Comparison of ENCODE assay signal across 11 cellular contexts in the genomic region with DNA sequence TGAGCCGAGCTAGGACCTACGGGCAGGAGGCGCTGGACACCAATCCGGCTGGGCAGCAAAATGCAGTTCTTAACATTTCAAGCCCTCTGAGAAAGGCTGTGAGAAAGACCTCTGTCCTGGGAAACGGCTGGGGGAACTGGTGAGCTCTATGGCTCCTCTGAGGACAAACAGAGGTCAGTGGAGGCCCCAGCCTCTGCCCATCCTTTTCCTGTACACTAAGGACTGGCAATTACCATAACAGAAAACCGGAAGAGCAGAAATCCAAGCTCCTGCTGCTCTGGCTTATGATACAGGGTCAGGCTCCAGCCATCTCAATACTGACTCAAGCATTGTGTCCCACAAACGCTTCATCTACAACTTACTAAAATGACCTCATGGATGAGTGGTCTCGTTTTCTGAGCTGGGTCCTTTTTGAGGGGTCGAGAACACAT. TPM values are rescaled to one million over a fixed set of nuclear protein-coding genes. Genes with fewer than 3 reads are reported as not detected.
DNase-seq lines count a peak whose midpoint lies in the region; ATAC-seq and TF ChIP-seq lines count a peak whose summit lies in the region.
"Had no signal": no experiment of that assay in that cellular context is flagged by ENCODE, and none has a peak within 500 bp of the region (broad histone marks: within the 10 kb centered on the region; RNA-seq: fewer than 3 reads in every experiment).

No MANE protein-coding gene starts in this region.

- H3K27ac ChIP-seq in IMR-90 (ENCODE audit: insufficient read depth, low read length) (no peak overlapping the region), ovary (no peak overlapping the region), transverse colon (no peak overlapping the region)

- POLR2A ChIA-PET in Caco-2 (lab: Charles Lee), result interaction anchor here (0.7 kb wide), 1 partner anchor 50 kb away, joined by 4 read pairs; no protein-coding TSS in a partner anchor
- POLR2A ChIA-PET in IMR-90 (lab: Charles Lee; ENCODE audit: unreplicated experiment), result no interaction called here

- H3K9me3 Mint-ChIP-seq in Caco-2 (ENCODE audit: unreplicated experiment) (no peaks in the 10 kb centered on the region), natural killer cell (no peaks in the 10 kb centered on the region)
- H3K9me3 Mint-ChIP-seq: activated T-cell treated with anti-CD3 and anti-CD28 coated beads, Interleukin-2, amount 50 U/mL, for 4 hours had no signal

- H4K5ac ChIP-seq in IMR-90 (ENCODE audit: low read depth, low read length), result no peak overlapping the region

- H3K4me1 Mint-ChIP-seq in Caco-2 (ENCODE audit: low read depth, unreplicated experiment) (peaks cover 19% of the 10 kb centered on the region), natural killer cell (peaks cover 4 to 16% of the 10 kb centered on the region in 2 donors)

- TF ChIP-seq POLR2A in IMR-90 (IDR thresholded peaks at IDR 0.05; ENCODE audit: low read depth, low read length), result no peak
- TF ChIP-seq POLR2A in ovary (IDR thresholded peaks at IDR 0.05), result no peak
- no peak for TF ChIP-seq POLR2A in transverse colon (IDR thresholded peaks at IDR 0.05)

- H2AK9ac ChIP-seq in IMR-90 (replicated peaks; ENCODE audit: low read depth, low read length, poor library complexity), result no peak overlapping the region

- TF ChIP-seq CTCF in Caco-2 (IDR thresholded peaks at IDR 0.05; ENCODE audit: insufficient read depth in 1 of 2, low read depth in 1 of 2, low read length in 1 of 2, severe bottlenecking in 1 of 2, unreplicated experiment in 1 of 2) (no peak), IMR-90 (conservative IDR thresholded peaks at IDR 0.05; ENCODE audit: low read depth, low read length) (no peak), natural killer cell (IDR thresholded peaks at IDR 0.05) (no peak), ovary (IDR thresholded peaks at IDR 0.05) (no peak), transverse colon (IDR thresholded peaks at IDR 0.05) (no peak)

- no peak overlapping the region for H4K91ac ChIP-seq in IMR-90 (ENCODE audit: insufficient read depth, low read depth, low read length)

- no peak overlapping the region for H2BK5ac ChIP-seq in IMR-90 (ENCODE audit: low read depth, low read length, poor library complexity, severe bottlenecking)

- DNase-seq in Caco-2 (no peak), IMR-90 (peak; percentile 4), astrocyte of the hippocampus (ENCODE audit: low read depth, low spot score) (peak; percentile 26), natural killer cell (no peak), ovary (no peak), transverse colon (no peak)
- DNase-seq: activated T-cell treated with anti-CD3 and anti-CD28 coated beads, Interleukin-2, amount 50 U/mL, for 4 hours; DMS79; midbrain; spleen had no signal

- intact Hi-C loops in Caco-2 (cut with micrococcal nuclease; ENCODE audit: unreplicated experiment) (no loop called here), IMR-90 (cut with micrococcal nuclease) (no loop called here), natural killer cell (cut with micrococcal nuclease) (no loop called here), ovary (cut with DNase I) (no loop called here), transverse colon (cut with DNase I; ENCODE audit: low total_unique reads) (no loop called here)

- no peak overlapping the region for H3K4ac ChIP-seq in IMR-90 (ENCODE audit: low read depth, low read length)

- H3K36me3 Mint-ChIP-seq in Caco-2 (ENCODE audit: insufficient read depth, unreplicated experiment) (peaks cover 25% of the 10 kb centered on the region), natural killer cell (no peaks in the 10 kb centered on the region)

- H3K27me3 ChIP-seq in Caco-2 (replicated peaks; ENCODE audit: control insufficient read depth, insufficient read depth, low read length) (no peaks in the 10 kb centered on the region), IMR-90 (ENCODE audit: control insufficient read depth, insufficient read depth, low read length) (no peaks in the 10 kb centered on the region), ovary (no peaks in the 10 kb centered on the region), transverse colon (no peaks in the 10 kb centered on the region)
- H3K27me3 ChIP-seq: spleen had no signal

- CTCF ChIA-PET in Caco-2 (lab: Charles Lee), result interaction anchor here (0.7 kb wide), 1 partner anchor 37 kb away, joined by 3 read pairs; no protein-coding TSS in a partner anchor
- CTCF ChIA-PET in IMR-90 (lab: Yijun Ruan, JAX), result interaction anchor here (1.2 kb wide), 1 partner anchor 9 kb away, joined by 3 read pairs; no protein-coding TSS in a partner anchor

- no peaks in the 10 kb centered on the region; the same call in 1 of the 2 replicates for H3K36me3 ChIP-seq in Caco-2 (ENCODE audit: control insufficient read depth, insufficient read depth, low read length)
- H3K36me3 ChIP-seq in IMR-90 (ENCODE audit: control insufficient read depth, insufficient read depth, low read length), result peaks cover 2% of the 10 kb centered on the region; the same call in 1 of the 2 replicates
- H3K36me3 ChIP-seq in ovary, result no peaks in the 10 kb centered on the region
- H3K36me3 ChIP-seq in transverse colon, result no peaks in the 10 kb centered on the region

- H4K8ac ChIP-seq in IMR-90 (ENCODE audit: low read depth in 2 of 2, low read length in 2 of 2), result no peak overlapping the region

- H3K27me3 Mint-ChIP-seq in Caco-2 (ENCODE audit: insufficient read depth, unreplicated experiment) (peaks cover 5% of the 10 kb centered on the region), natural killer cell (ENCODE audit: low read depth in 2 of 2) (no peaks in the 10 kb centered on the region)

- TF ChIP-seq EP300 in ovary (IDR thresholded peaks at IDR 0.05), result no peak
- no peak for TF ChIP-seq EP300 in transverse colon (IDR thresholded peaks at IDR 0.05; ENCODE audit: low read depth)

- no peak overlapping the region for H3K56ac ChIP-seq in IMR-90 (ENCODE audit: extremely low read depth, insufficient read depth, low read length)

- H3K4me1 ChIP-seq in Caco-2, result peaks cover 7% of the 10 kb centered on the region; the same call in 1 of the 2 replicates
- no peaks in the 10 kb centered on the region for H3K4me1 ChIP-seq in IMR-90 (ENCODE audit: control insufficient read depth, insufficient read depth, low read length)
- H3K4me1 ChIP-seq in ovary (ENCODE audit: insufficient read depth), result no peaks in the 10 kb centered on the region
- peaks cover 5 to 15% (median 7%) of the 10 kb centered on the region in 4 donors for H3K4me1 ChIP-seq in transverse colon

- H3K9me3 ChIP-seq in Caco-2 (no peaks in the 10 kb centered on the region), IMR-90 (ENCODE audit: control insufficient read depth, insufficient read depth, low read length) (no peaks in the 10 kb centered on the region), ovary (no peaks in the 10 kb centered on the region), transverse colon (no peaks in the 10 kb centered on the region)
- H3K9me3 ChIP-seq: spleen had no signal

- no peak overlapping the region for H2AFZ ChIP-seq in IMR-90 (replicated peaks; ENCODE audit: low read length, poor library complexity)

- H3K4me3 ChIP-seq in Caco-2 (ENCODE audit: low read depth, low read length) (no peak overlapping the region), IMR-90 (ENCODE audit: insufficient read depth, low read depth, low read length) (no peak overlapping the region), ovary (no peak overlapping the region), transverse colon (no peak overlapping the region)
- H3K4me3 ChIP-seq: spleen had no signal

- no peak overlapping the region for H2AK5ac ChIP-seq in IMR-90 (ENCODE audit: low read depth, low read length)

- dilution Hi-C loops in IMR-90 (cut with HindIII; ENCODE audit: low sequenced_read_pairs, unreplicated experiment), result no loop called here

- 60% methylated on average over 1 of the region's 9 CpGs; no CpG with 5 or more reads in 1 of the 2 experiments for WGBS in IMR-90 (ENCODE audit: extremely low coverage in 2 of 2, insufficient read length in 1 of 2), 2 experiments
- WGBS in ovary, 3 donors, result 80 to 87% (median 82%) methylated on average over 9 of the region's 9 CpGs
- 72 to 90% methylated on average over 3 to 9 of the region's 9 CpGs for WGBS in transverse colon (ENCODE audit: low coverage in 1 of 2), 2 donors

- H2BK15ac ChIP-seq in IMR-90 (ENCODE audit: low read depth, low read length), result no peak overlapping the region

- H3K14ac ChIP-seq in IMR-90 (replicated peaks; ENCODE audit: low read depth, low read length), result no peak overlapping the region

- no peak for TF ChIP-seq RAD21 in IMR-90 (IDR thresholded peaks at IDR 0.05; ENCODE audit: low read length)

- H3K18ac ChIP-seq in IMR-90 (ENCODE audit: low read depth, low read length), result no peak overlapping the region

- no peak overlapping the region for H3K9ac ChIP-seq in IMR-90 (ENCODE audit: low read depth, low read length)

- in situ Hi-C loops in IMR-90 (cut with MboI; ENCODE audit: low sequenced_read_pairs), result no loop called here
- in situ Hi-C loops in transverse colon (cut with MboI; ENCODE audit: low pct_ligation_motif_present in 1 of 4, low pct_unique_long_range_greater_than_20kb in 1 of 4, low sequenced_read_pairs in 3 of 4), result no loop called here

- ATAC-seq in IMR-90 (ENCODE audit: low read depth) (no peak), natural killer cell (no peak), HG03175 (IDR thresholded peaks at IDR 0.05; ENCODE audit: unreplicated experiment) (no peak)
- ATAC-seq: activated T-cell treated with anti-CD3 and anti-CD28 coated beads, Interleukin-2, amount 50 U/mL, for 4 hours had no signal

- H2BK120ac ChIP-seq in IMR-90 (ENCODE audit: low read depth, low read length), result no peak overlapping the region

- no peak overlapping the region for H3K4me2 ChIP-seq in IMR-90 (ENCODE audit: low read depth, low read length)

- BruUV-seq in Caco-2 (replicated peaks; lab: Mats Ljungman, UMichigan) (TSS peak; percentile 51), IMR-90 (replicated peaks; lab: Mats Ljungman, UMichigan) (no TSS peak)

- H3K4me3 Mint-ChIP-seq in Caco-2 (ENCODE audit: unreplicated experiment) (peak overlapping the region; percentile 72), natural killer cell (peak overlapping the region; percentile 80)

- H2BK20ac ChIP-seq in IMR-90 (ENCODE audit: low read depth, low read length), result no peak overlapping the region

- H4K20me1 ChIP-seq in IMR-90 (ENCODE audit: insufficient read depth, low read length), result no peaks in the 10 kb centered on the region

- H3K23ac ChIP-seq in IMR-90 (ENCODE audit: low read depth, low read length), result no peak overlapping the region

- H3K79me1 ChIP-seq in IMR-90 (ENCODE audit: low read depth in 1 of 2, low read length in 2 of 2), result no peaks in the 10 kb centered on the region

- H3K9me1 ChIP-seq in IMR-90 (ENCODE audit: insufficient read depth, low read length), result no peaks in the 10 kb centered on the region

- peak overlapping the region; percentile 18 for H3K27ac Mint-ChIP-seq in Caco-2 (ENCODE audit: unreplicated experiment)
- peak overlapping the region in 1 of 2 donors; percentile 36 for H3K27ac Mint-ChIP-seq in natural killer cell

RNA-seq across cellular contexts. Expression of gene TESMIN, which starts 2.2 kb away (rescaled TPM):
- total RNA-seq in Caco-2 (2022), result 22.1 and 26.2 TPM in 2 replicates
- 0.56 and 0.90 TPM in 2 replicates for total RNA-seq in IMR-90 (2012; rRNA removed)
- polyA plus RNA-seq in IMR-90 (2012; rRNA removed), result 2.2 and 3.0 TPM in 2 replicates
- polyA plus RNA-seq in IMR-90 (2012; cell fraction: cytosol; rRNA removed), result 3.0 and 4.0 TPM in 2 replicates
- polyA plus RNA-seq in IMR-90 (2012; cell fraction: nucleus; rRNA removed; ENCODE audit: low replicate concordance), result 3.6 and 4.4 TPM in 2 replicates
- total RNA-seq in natural killer cell, result 1 to 10 TPM; 1.1 to 3.9 (median 1.1) TPM
- total RNA-seq in ovary, result 1 to 10 TPM; 1.5 to 4.1 (median 1.9) TPM
- 1 to 10 TPM; 1.1 to 1.6 TPM for polyA plus RNA-seq in ovary
- total RNA-seq in transverse colon, result 1 to 10 TPM in 3 of 4 donors, under 1 TPM in 1; 1.00 to 7.5 (median 4.2) TPM

Comparison
In these comparisons a context has a peak if more than half of its experiments do, and no peak if none do; other contexts are left out.
1. DNase-seq: peak in IMR-90 (single experiment) and astrocyte of the hippocampus (single experiment); none in Caco-2 (0 of 2), natural killer cell (single experiment), ovary (0 of 5) and transverse colon (single experiment).